15 cellular contexts compared by ENCODE assay signal in the genomic region with DNA sequence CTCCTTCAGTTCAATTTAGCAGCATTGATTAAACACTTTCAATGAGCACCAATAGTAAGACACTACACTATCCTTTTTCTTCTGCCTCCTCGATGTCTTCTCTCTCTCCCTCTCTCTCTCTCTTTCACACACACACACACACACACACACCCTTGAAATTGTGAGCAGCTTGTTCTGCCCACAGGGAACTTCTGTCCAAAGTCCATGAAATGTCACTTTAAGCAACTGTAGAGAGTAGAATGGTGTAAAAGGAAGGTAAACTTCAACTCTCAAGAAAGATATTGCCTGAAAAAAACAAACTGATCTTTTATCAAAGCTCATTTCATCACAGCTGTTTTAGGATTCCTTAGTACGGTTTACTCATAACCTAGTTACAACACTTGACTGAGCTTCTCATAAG.
DNase-seq lines count a peak whose midpoint lies in the region; ATAC-seq and TF ChIP-seq lines count a peak whose summit lies in the region.
"Had no signal": no experiment of that assay in that cellular context is flagged by ENCODE, and none has a peak within 500 bp of the region (broad histone marks: within the 10 kb centered on the region; RNA-seq: fewer than 3 reads in every experiment).

No MANE protein-coding gene starts in this region.

- peaks cover 63% of the 10 kb centered on the region for H3K4me1 Mint-ChIP-seq in Calu3 (ENCODE audit: low read depth, unreplicated experiment)
- H3K4me1 Mint-ChIP-seq in activated T-helper 1 cell treated with anti-CD3 and anti-CD28 coated beads, Interleukin-12 subunit alpha, Interleukin-12 subunit beta, Interleukin-2, Interleukin-4 antibody, amounts not matched to agents 30 ng/mL and 10 ng/mL and 1 ng/mL, durations not matched to agents 14 hours and 24 hours and 36 hours (ENCODE audit: low read depth): peaks cover 11% of the 10 kb centered on the region
- H3K4me1 Mint-ChIP-seq: T-helper 17 cell had no signal

- peak overlapping the region; percentile 52; the same call in 1 of the 2 replicates for H3K4me2 ChIP-seq in KMS-11

- intact Hi-C loops in Calu3 (cut with micrococcal nuclease; ENCODE audit: unreplicated experiment) (no loop called here), mucosa of descending colon (cut with DNase I, micrococcal nuclease) (no loop called here)
- intact Hi-C loops in activated T-helper 1 cell treated with anti-CD3 and anti-CD28 coated beads, Interleukin-12 subunit alpha, Interleukin-12 subunit beta, Interleukin-2, Interleukin-4 antibody, amounts not matched to agents 30 ng/mL and 10 ng/mL and 1 ng/mL, durations not matched to agents 14 hours and 24 hours and 36 hours (cut with micrococcal nuclease): no loop called here

- CTCF ChIA-PET in Calu3 (lab: Charles Lee): interaction anchor here (1.0 kb wide), 1 partner anchor 105 kb away, joined by 4 read pairs; no protein-coding TSS in a partner anchor

- H3K9me3 Mint-ChIP-seq in Calu3 (ENCODE audit: low read depth, unreplicated experiment): no peaks in the 10 kb centered on the region
- no peaks in the 10 kb centered on the region for H3K9me3 Mint-ChIP-seq in activated T-helper 1 cell treated with anti-CD3 and anti-CD28 coated beads, Interleukin-12 subunit alpha, Interleukin-12 subunit beta, Interleukin-2, Interleukin-4 antibody, amounts not matched to agents 30 ng/mL and 10 ng/mL and 1 ng/mL, durations not matched to agents 14 hours and 24 hours and 36 hours

- H4K20me1 ChIP-seq in KMS-11 (ENCODE audit: insufficient read depth): no peaks in the 10 kb centered on the region
- H4K20me1 ChIP-seq: BLaER1 treated with 17β-estradiol and CSF1 and Interleukin-3, amounts not matched to agents 10 nM and 100 nM had no signal

- ATAC-seq in GM19324 (IDR thresholded peaks at IDR 0.05; ENCODE audit: low FRiP score, unreplicated experiment) (peak; percentile 4), mucosa of descending colon (peak; percentile 84), foreskin keratinocyte (no peak)

- H3K27ac ChIP-seq in KMS-11: no peak overlapping the region
- H3K27ac ChIP-seq in foreskin keratinocyte: no peak overlapping the region
- H3K27ac ChIP-seq: BLaER1 treated with 17β-estradiol and CSF1 and Interleukin-3, amounts not matched to agents 10 nM and 100 nM had no signal

- H3K36me3 Mint-ChIP-seq in Calu3 (ENCODE audit: insufficient read depth, unreplicated experiment): peaks cover 5% of the 10 kb centered on the region
- no peaks in the 10 kb centered on the region for H3K36me3 Mint-ChIP-seq in activated T-helper 1 cell treated with anti-CD3 and anti-CD28 coated beads, Interleukin-12 subunit alpha, Interleukin-12 subunit beta, Interleukin-2, Interleukin-4 antibody, amounts not matched to agents 30 ng/mL and 10 ng/mL and 1 ng/mL, durations not matched to agents 14 hours and 24 hours and 36 hours (ENCODE audit: low read depth)

- H3K4me3 ChIP-seq in KMS-11 (IDR thresholded peaks at IDR 0.05; ENCODE audit: insufficient read depth, low read depth, low read length): no peak overlapping the region
- no peak overlapping the region for H3K4me3 ChIP-seq in mucosa of descending colon
- H3K4me3 ChIP-seq: BLaER1 treated with 17β-estradiol and CSF1 and Interleukin-3, amounts not matched to agents 10 nM and 100 nM; HAP-1 had no signal

- no peak overlapping the region for H3K9ac ChIP-seq in KMS-11
- H3K9ac ChIP-seq: BLaER1 treated with 17β-estradiol and CSF1 and Interleukin-3, amounts not matched to agents 10 nM and 100 nM had no signal

- H3K27me3 ChIP-seq in KMS-11 (ENCODE audit: insufficient read depth, low read depth) (no peaks in the 10 kb centered on the region), foreskin keratinocyte (no peaks in the 10 kb centered on the region)
- H3K27me3 ChIP-seq: BLaER1 treated with 17β-estradiol and CSF1 and Interleukin-3, amounts not matched to agents 10 nM and 100 nM had no signal

- H3K27ac Mint-ChIP-seq in Calu3 (ENCODE audit: unreplicated experiment): peak overlapping the region; percentile 27
- no peak overlapping the region for H3K27ac Mint-ChIP-seq in activated T-helper 1 cell treated with anti-CD3 and anti-CD28 coated beads, Interleukin-12 subunit alpha, Interleukin-12 subunit beta, Interleukin-2, Interleukin-4 antibody, amounts not matched to agents 30 ng/mL and 10 ng/mL and 1 ng/mL, durations not matched to agents 14 hours and 24 hours and 36 hours
- H3K27ac Mint-ChIP-seq: T-helper 17 cell had no signal

- DNase-seq in Calu3 (no peak), mucosa of descending colon (no peak), NCI-H187 (lab: John Stamatoyannopoulos, UW) (no peak), foreskin keratinocyte (no peak), UCSD-AML1 (lab: John Stamatoyannopoulos, UW; ENCODE audit: unreplicated experiment) (no peak)
- no peak for DNase-seq in activated T-helper 1 cell treated with anti-CD3 and anti-CD28 coated beads, Interleukin-12 subunit alpha, Interleukin-12 subunit beta, Interleukin-2, Interleukin-4 antibody, amounts not matched to agents 30 ng/mL and 10 ng/mL and 1 ng/mL, durations not matched to agents 14 hours and 24 hours and 36 hours (ENCODE audit: low spot score)
- DNase-seq: NCI-H1436, NCI-H2081, NCI-H510A treated with DMSO at 0.1 percent for 48 hours, SHP77, T-helper 17 cell had no signal

- H3K9me3 ChIP-seq in mucosa of descending colon: no peaks in the 10 kb centered on the region
- H3K9me3 ChIP-seq: BLaER1 treated with 17β-estradiol and CSF1 and Interleukin-3, amounts not matched to agents 10 nM and 100 nM; HAP-1 had no signal

- no peaks in the 10 kb centered on the region for H3K36me3 ChIP-seq in KMS-11 (ENCODE audit: insufficient read depth)
- H3K36me3 ChIP-seq in mucosa of descending colon (ENCODE audit: low read depth): no peaks in the 10 kb centered on the region
- H3K36me3 ChIP-seq: BLaER1 treated with 17β-estradiol and CSF1 and Interleukin-3, amounts not matched to agents 10 nM and 100 nM; HAP-1 had no signal

- no peak overlapping the region for H3K4me3 Mint-ChIP-seq in Calu3 (ENCODE audit: low read depth, unreplicated experiment)
- H3K4me3 Mint-ChIP-seq in activated T-helper 1 cell treated with anti-CD3 and anti-CD28 coated beads, Interleukin-12 subunit alpha, Interleukin-12 subunit beta, Interleukin-2, Interleukin-4 antibody, amounts not matched to agents 30 ng/mL and 10 ng/mL and 1 ng/mL, durations not matched to agents 14 hours and 24 hours and 36 hours: no peak overlapping the region
- H3K4me3 Mint-ChIP-seq: T-helper 17 cell had no signal

- TF ChIP-seq CTCF in Calu3 (IDR thresholded peaks at IDR 0.05; ENCODE audit: unreplicated experiment): no peak
- TF ChIP-seq CTCF in KMS-11 (conservative IDR thresholded peaks at IDR 0.05; ENCODE audit: low read depth, low read length): no peak
- TF ChIP-seq CTCF in mucosa of descending colon (IDR thresholded peaks at IDR 0.05): no peak
- TF ChIP-seq CTCF in foreskin keratinocyte (conservative IDR thresholded peaks at IDR 0.05): no peak

- H3K4me1 ChIP-seq in KMS-11 (ENCODE audit: low read depth, poor library complexity, severe bottlenecking): peaks cover 26% of the 10 kb centered on the region
- peaks cover 7% of the 10 kb centered on the region for H3K4me1 ChIP-seq in mucosa of descending colon (ENCODE audit: low read depth)
- H3K4me1 ChIP-seq in foreskin keratinocyte: peaks cover 43% of the 10 kb centered on the region
- H3K4me1 ChIP-seq: HAP-1 had no signal

- no TSS peak for BruUV-seq in Calu3 (replicated peaks; lab: Mats Ljungman, UMichigan)

- no peaks in the 10 kb centered on the region for H3K27me3 Mint-ChIP-seq in Calu3 (ENCODE audit: unreplicated experiment)
- H3K27me3 Mint-ChIP-seq in activated T-helper 1 cell treated with anti-CD3 and anti-CD28 coated beads, Interleukin-12 subunit alpha, Interleukin-12 subunit beta, Interleukin-2, Interleukin-4 antibody, amounts not matched to agents 30 ng/mL and 10 ng/mL and 1 ng/mL, durations not matched to agents 14 hours and 24 hours and 36 hours (ENCODE audit: insufficient read depth): peaks cover 3% of the 10 kb centered on the region

- no peaks in the 10 kb centered on the region for H3K79me2 ChIP-seq in KMS-11 (ENCODE audit: insufficient read depth, low read depth)

- no peak overlapping the region for H2AFZ ChIP-seq in KMS-11 (ENCODE audit: low read depth)
